In genomic region chr10:104333037-104333727, GRCh38 we compare ENCODE assay signal across 9 cellular contexts. TPM values are rescaled to one million over a fixed set of nuclear protein-coding genes. Genes with fewer than 3 reads are reported as not detected.
DNase-seq lines count a peak whose midpoint lies in the region; ATAC-seq and TF ChIP-seq lines count a peak whose summit lies in the region.
"Had no signal": no experiment of that assay in that cellular context is flagged by ENCODE, and none has a peak within 500 bp of the region (broad histone marks: within the 10 kb centered on the region; RNA-seq: fewer than 3 reads in every experiment).

No MANE protein-coding gene starts in this region.

- peaks cover 73% of the 10 kb centered on the region for H3K4me1 ChIP-seq in mesodermal cell (ENCODE audit: control insufficient read depth, insufficient read depth, low read length, poor library complexity, severe bottlenecking)
- peaks cover 71 to 97% (median 88%) of the 10 kb centered on the region in 4 donors for H3K4me1 ChIP-seq in stomach
- peaks cover 42% of the 10 kb centered on the region for H3K4me1 ChIP-seq in prostate gland (replicated peaks)
- H3K4me1 ChIP-seq in GM23248 (ENCODE audit: insufficient read depth): peaks cover 56% of the 10 kb centered on the region

- no peak overlapping the region for H2AFZ ChIP-seq in GM23248

- no peak for ATAC-seq in activated B cell treated with CpG ODN at 0.5 μM for 24 hours (ENCODE audit: low read depth)
- no peak for ATAC-seq in activated naive CD8-positive, alpha-beta T cell treated with anti-CD3 and anti-CD28 coated beads, Interleukin-2, amount 50 U/mL, for 24 hours

- in situ Hi-C loops in GM23248 (cut with MboI): no loop called here

- intact Hi-C loops in activated B cell treated with CpG ODN at 0.5 μM for 24 hours (cut with micrococcal nuclease): no loop called here
- intact Hi-C loops in stomach (cut with DNase I; ENCODE audit: low total_unique reads): no loop called here
- intact Hi-C loops in prostate gland (cut with DNase I): no loop called here

- H3K4me3 ChIP-seq in mesodermal cell (ENCODE audit: extremely low read depth, insufficient read depth, low read length, poor library complexity, severe bottlenecking) (no peak overlapping the region), stomach (no peak overlapping the region), prostate gland (no peak overlapping the region), GM23248 (no peak overlapping the region)

- no peaks in the 10 kb centered on the region for H3K9me2 ChIP-seq in GM23248 (ENCODE audit: insufficient read depth)

- peaks cover 48% of the 10 kb centered on the region for H3F3A ChIP-seq in GM23248 (ENCODE audit: insufficient read depth)

- no peak for TF ChIP-seq CTCF in activated B cell treated with CpG ODN at 0.5 μM for 24 hours (IDR thresholded peaks at IDR 0.05)
- no peak for TF ChIP-seq CTCF in stomach (IDR thresholded peaks at IDR 0.05)
- no peak for TF ChIP-seq CTCF in prostate gland (IDR thresholded peaks at IDR 0.05)
- no peak for TF ChIP-seq CTCF in GM10266 (IDR thresholded peaks at IDR 0.05; ENCODE audit: control insufficient read depth, insufficient read depth, low read depth, missing control alignments)

- no peak overlapping the region for H3K9ac ChIP-seq in GM23248

- WGBS in mesodermal cell (ENCODE audit: insufficient coverage in 2 of 2), 2 experiments: 47 to 61% methylated on average over 6 to 10 of the region's 13 CpGs
- WGBS in stomach, 5 donors: 79 to 90% (median 85%) methylated on average over 13 of the region's 13 CpGs
- 79% methylated on average over 13 of the region's 13 CpGs for WGBS in prostate gland
- WGBS in GM23248 (ENCODE audit: low coverage in 1 of 2, low lambda C conversion rate in 2 of 2, missing lambda C conversion rate in 2 of 2), 2 experiments: 90 to 92% methylated on average over 13 of the region's 13 CpGs

- H3K27ac Mint-ChIP-seq in activated B cell treated with CpG ODN at 0.5 μM for 24 hours: peak overlapping the region; percentile 20
- peak overlapping the region; percentile 66 for H3K27ac Mint-ChIP-seq in activated naive CD8-positive, alpha-beta T cell treated with anti-CD3 and anti-CD28 coated beads, Interleukin-2, amount 50 U/mL, for 24 hours

- DNase-seq in activated B cell treated with CpG ODN at 0.5 μM for 24 hours (no peak), stomach (peak; percentile 24), prostate gland (ENCODE audit: low spot score) (no peak), GM10266 (ENCODE audit: extremely low spot score) (no peak), AG08395 (ENCODE audit: low spot score) (no peak), GM23248 (no peak)
- peak; percentile 60 for DNase-seq in activated naive CD8-positive, alpha-beta T cell treated with anti-CD3 and anti-CD28 coated beads, Interleukin-2, amount 50 U/mL, for 24 hours
- DNase-seq: NCI-H748 treated with DMSO at 0.1 percent for 48 hours had no signal

- CTCF ChIA-PET in activated B cell treated with CpG ODN at 0.5 μM for 24 hours (lab: Charles Lee): no interaction called here

- peaks cover 21% of the 10 kb centered on the region for H3K36me3 Mint-ChIP-seq in activated B cell treated with CpG ODN at 0.5 μM for 24 hours (ENCODE audit: low read depth)
- peaks cover 10% of the 10 kb centered on the region for H3K36me3 Mint-ChIP-seq in activated naive CD8-positive, alpha-beta T cell treated with anti-CD3 and anti-CD28 coated beads, Interleukin-2, amount 50 U/mL, for 24 hours (ENCODE audit: low read depth)

- POLR2A ChIA-PET in activated B cell treated with CpG ODN at 0.5 μM for 24 hours (lab: Charles Lee): no interaction called here

- no peaks in the 10 kb centered on the region for H3K27me3 ChIP-seq in stomach
- H3K27me3 ChIP-seq in prostate gland (replicated peaks; ENCODE audit: insufficient read depth): no peaks in the 10 kb centered on the region
- H3K27me3 ChIP-seq in GM23248 (replicated peaks; ENCODE audit: insufficient read depth): no peaks in the 10 kb centered on the region

- H4K20me1 ChIP-seq in GM23248 (ENCODE audit: insufficient read depth): no peaks in the 10 kb centered on the region

- H3K4me2 ChIP-seq in GM23248 (ENCODE audit: unreplicated experiment): no peak overlapping the region

- H3K27me3 Mint-ChIP-seq in activated B cell treated with CpG ODN at 0.5 μM for 24 hours: no peaks in the 10 kb centered on the region
- no peaks in the 10 kb centered on the region for H3K27me3 Mint-ChIP-seq in activated naive CD8-positive, alpha-beta T cell treated with anti-CD3 and anti-CD28 coated beads, Interleukin-2, amount 50 U/mL, for 24 hours

- TF ChIP-seq EP300 in stomach (IDR thresholded peaks at IDR 0.05): no peak

- H3K27ac ChIP-seq in mesodermal cell (ENCODE audit: low read depth, low read length, severe bottlenecking) (peak overlapping the region; percentile 69), stomach (peak overlapping the region in 4 of 5 donors; percentile 75 to 84 (median 78)), prostate gland (peak overlapping the region in 1 of 2 donors; percentile 96), GM23248 (no peak overlapping the region)

- H3K36me3 ChIP-seq in mesodermal cell (ENCODE audit: control insufficient read depth, insufficient read depth, low read length) (peaks cover 11% of the 10 kb centered on the region), stomach (peaks cover 0 to 8% (median 4%) of the 10 kb centered on the region in 4 donors), prostate gland (no peaks in the 10 kb centered on the region), GM23248 (ENCODE audit: low read depth) (no peaks in the 10 kb centered on the region)

- no peaks in the 10 kb centered on the region for H3K9me3 Mint-ChIP-seq in activated B cell treated with CpG ODN at 0.5 μM for 24 hours
- H3K9me3 Mint-ChIP-seq in activated naive CD8-positive, alpha-beta T cell treated with anti-CD3 and anti-CD28 coated beads, Interleukin-2, amount 50 U/mL, for 24 hours: no peaks in the 10 kb centered on the region

- H3K79me2 ChIP-seq in GM23248 (ENCODE audit: insufficient read depth): peaks cover 76% of the 10 kb centered on the region

- no peak overlapping the region for H3K4me3 Mint-ChIP-seq in activated B cell treated with CpG ODN at 0.5 μM for 24 hours
- peak overlapping the region; percentile 56 for H3K4me3 Mint-ChIP-seq in activated naive CD8-positive, alpha-beta T cell treated with anti-CD3 and anti-CD28 coated beads, Interleukin-2, amount 50 U/mL, for 24 hours

- no peak for TF ChIP-seq POLR2A in stomach (IDR thresholded peaks at IDR 0.05)
- no peak for TF ChIP-seq POLR2A in prostate gland (IDR thresholded peaks at IDR 0.05)

- peaks cover 86% of the 10 kb centered on the region for H3K4me1 Mint-ChIP-seq in activated B cell treated with CpG ODN at 0.5 μM for 24 hours
- H3K4me1 Mint-ChIP-seq in activated naive CD8-positive, alpha-beta T cell treated with anti-CD3 and anti-CD28 coated beads, Interleukin-2, amount 50 U/mL, for 24 hours: peaks cover 89% of the 10 kb centered on the region

- no peaks in the 10 kb centered on the region for H3K9me3 ChIP-seq in mesodermal cell (ENCODE audit: control insufficient read depth, low read length)
- H3K9me3 ChIP-seq in stomach: no peaks in the 10 kb centered on the region
- H3K9me3 ChIP-seq in prostate gland: no peaks in the 10 kb centered on the region
- no peaks in the 10 kb centered on the region for H3K9me3 ChIP-seq in GM23248 (ENCODE audit: low read depth)

RNA-seq across cellular contexts. Expression of gene ITPRIP, which starts 5.1 kb away (rescaled TPM):
- total RNA-seq in activated B cell treated with CpG ODN at 0.5 μM for 24 hours: 21.3 and 26.1 TPM in 2 replicates
- 20.3 TPM for polyA plus RNA-seq in mesodermal cell (2013, experiment 1 of 2)
- polyA plus RNA-seq in mesodermal cell (2013, experiment 2 of 2): 18.3 TPM
- 10 to 100 TPM in 2 of 5 donors, 1 to 10 TPM in 3; 1.7 to 13.5 (median 9.2) TPM for total RNA-seq in stomach
- 10 to 100 TPM in 1 of 3 donors, 1 to 10 TPM in 2; 2.9 to 12.3 (median 4.6) TPM for polyA plus RNA-seq in stomach
- 10 to 100 TPM; 12.5 to 35.8 TPM for total RNA-seq in prostate gland
- total RNA-seq in GM23248 (2014; rRNA removed; shearing (Covaris generic)): 9.6 and 11.3 TPM in 2 replicates
- 24.7 and 27.2 TPM in 2 replicates for polyA plus RNA-seq in GM23248 (2016; fragmentation: Nextera tagmentation; extraction: Ambion mirVana)

RNA-seq across cellular contexts. Expression of gene CFAP58, which starts 20.5 kb away (rescaled TPM):
- total RNA-seq in activated B cell treated with CpG ODN at 0.5 μM for 24 hours: not detected in 2 replicates
- 1.7 TPM for polyA plus RNA-seq in mesodermal cell (2013, experiment 1 of 2)
- polyA plus RNA-seq in mesodermal cell (2013, experiment 2 of 2): 1.5 TPM
- total RNA-seq in stomach: under 1 TPM in 2 of 5 donors, not detected in 3; 0.18 to 0.58 TPM
- under 1 TPM; 0.12 to 0.31 (median 0.20) TPM for polyA plus RNA-seq in stomach
- 1 to 10 TPM in 1 of 2 donors, under 1 TPM in 1; 0.05 to 1.9 TPM for total RNA-seq in prostate gland
- total RNA-seq in GM23248 (2014; rRNA removed; shearing (Covaris generic)): under 0.01 and 0.22 TPM in 2 replicates
- polyA plus RNA-seq in GM23248 (2016; fragmentation: Nextera tagmentation; extraction: Ambion mirVana): 0.20 and 0.30 TPM in 2 replicates

Comparison
In these comparisons a context has a peak if more than half of its experiments do, and no peak if none do; other contexts are left out.
1. DNase-seq: peak in activated naive CD8-positive, alpha-beta T cell treated with anti-CD3 and anti-CD28 coated beads, Interleukin-2, amount 50 U/mL, for 24 hours (single experiment) and stomach (single experiment); none in activated B cell treated with CpG ODN at 0.5 μM for 24 hours (single experiment), prostate gland (single experiment), GM10266 (single experiment), AG08395 (single experiment) and GM23248 (single experiment).